Comparison of ENCODE assay signal across 8 cellular contexts in genomic region chr17:59004338-59005111, GRCh38.
DNase-seq lines count a peak whose midpoint lies in the region; ATAC-seq, FAIRE-seq and TF ChIP-seq lines count a peak whose summit lies in the region.

No MANE protein-coding gene starts in this region.

- H3K4me1 Mint-ChIP-seq in IgD-negative memory B cell = peaks cover 13 to 24% (median 18%) of the 10 kb centered on the region in 3 donors

- WGBS in pancreas, 2 donors = 19 to 20% methylated on average over 4 of the region's 4 CpGs

- peak; percentile 95 for TF ChIP-seq CTCF in RWPE2 (IDR thresholded peaks at IDR 0.05; ENCODE audit: poor library complexity, severe bottlenecking)
- peak; percentile 78 to 93 (median 90) for TF ChIP-seq CTCF in pancreas (IDR thresholded peaks at IDR 0.05)

- intact Hi-C loops in pancreas (cut with DNase I) = loop anchor here in 2 of 3 donors (10.0 kb wide), 2 partner anchors 290 to 420 kb away; no protein-coding TSS in a partner anchor

- H3K27ac ChIP-seq in RWPE2 (ENCODE audit: poor library complexity, severe bottlenecking) (no peak overlapping the region), pancreas (no peak overlapping the region)

- H3K4me3 Mint-ChIP-seq in IgD-negative memory B cell = peak overlapping the region in 2 of 4 donors; percentile 9 to 61

- H3K9me3 ChIP-seq in RWPE2 (ENCODE audit: severe bottlenecking) (no peaks in the 10 kb centered on the region), pancreas (no peaks in the 10 kb centered on the region)

- H3K4me1 ChIP-seq in RWPE2 (ENCODE audit: insufficient read depth, poor library complexity, severe bottlenecking) (no peaks in the 10 kb centered on the region), pancreas (peaks cover 0 to 13% (median 3%) of the 10 kb centered on the region in 3 donors)

- H3K36me3 ChIP-seq in RWPE2 (ENCODE audit: low read depth) (peaks cover 59% of the 10 kb centered on the region), pancreas (no peaks in the 10 kb centered on the region)

- peaks cover 1% of the 10 kb centered on the region for H3K36me3 Mint-ChIP-seq in IgD-negative memory B cell

- H3K27ac Mint-ChIP-seq in IgD-negative memory B cell = peak overlapping the region; percentile 65 to 89 (median 88)

- H3K9me3 Mint-ChIP-seq in IgD-negative memory B cell = no peaks in the 10 kb centered on the region

- FAIRE-seq in frontal cortex (lab: Jason Lieb, UNC) (peak; percentile 91), pancreas (lab: Jason Lieb, UNC) (peak; percentile 69), urothelium cell line (lab: Jason Lieb, UNC) (peak; percentile 97)

- DNase-seq in DMS 273 treated with DMSO at 0.1 percent for 48 hours (lab: John Stamatoyannopoulos, UW) (peak; percentile 4), RWPE2 (ENCODE audit: low spot score) (no peak), frontal cortex (ENCODE audit: low spot score in 2 of 2) (peak; percentile 22 to 57), pancreas (peak in 5 of 6 donors; percentile 21 to 72 (median 37)), urothelium cell line (ENCODE audit: low spot score) (peak; percentile 77)
- DNase-seq in activated T-helper 9 cell treated with anti-CD3 and anti-CD28 coated beads, Interleukin-2, amount 50 U/mL, for 16 hours (ENCODE audit: low read depth) = peak; percentile 46

- no peak overlapping the region for H3K4me3 ChIP-seq in RWPE2 (ENCODE audit: severe bottlenecking)
- H3K4me3 ChIP-seq in pancreas = no peak overlapping the region

- H3K27me3 ChIP-seq in RWPE2 (ENCODE audit: insufficient read depth, poor library complexity, severe bottlenecking) (no peaks in the 10 kb centered on the region), pancreas (no peaks in the 10 kb centered on the region)

- peak; percentile 57; the same call in 2 of the 3 replicates for ATAC-seq in RWPE2 (ENCODE audit: low read depth)
- ATAC-seq in pancreas = peak; percentile 74 to 91 (median 88)
- ATAC-seq in HG03045 (IDR thresholded peaks at IDR 0.05; ENCODE audit: unreplicated experiment) = no peak

- no peaks in the 10 kb centered on the region for H3K27me3 Mint-ChIP-seq in IgD-negative memory B cell
